In the genomic region with DNA sequence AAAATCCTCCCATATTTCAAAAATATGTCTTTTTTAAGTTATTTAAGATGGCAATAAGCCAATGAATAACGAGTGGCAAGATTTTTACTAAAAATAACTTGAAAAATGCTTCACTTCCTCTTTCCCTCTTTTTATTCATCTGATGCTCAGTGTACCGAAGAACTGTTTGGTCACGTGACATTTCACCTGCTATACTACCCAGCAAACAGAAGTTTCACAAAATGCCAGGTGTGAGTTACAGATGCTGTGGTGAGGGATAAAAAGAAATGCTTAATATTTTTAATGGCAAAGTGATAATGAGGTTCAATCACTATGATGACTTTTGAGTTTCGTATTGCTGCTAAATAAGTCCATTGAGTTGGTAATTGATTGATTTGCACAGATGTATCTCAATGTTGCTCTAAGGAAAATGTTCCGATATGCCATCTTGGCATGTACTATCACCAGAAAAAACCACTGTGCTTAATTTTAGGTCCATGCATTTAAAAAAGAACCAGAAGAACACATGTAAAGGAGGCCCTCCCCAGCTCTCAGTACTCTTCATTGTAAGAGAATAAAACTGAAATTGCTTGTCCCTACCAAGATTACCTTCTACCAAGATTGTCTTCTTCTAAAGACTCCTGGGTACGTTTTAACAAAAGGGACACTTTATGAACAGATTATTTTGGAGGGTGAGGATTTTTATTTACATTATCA, we compare ENCODE assay signal across 10 cellular contexts. TPM values are rescaled to one million over a fixed set of nuclear protein-coding genes. Genes with fewer than 3 reads are reported as not detected.
DNase-seq lines count a peak whose midpoint lies in the region; ATAC-seq and TF ChIP-seq lines count a peak whose summit lies in the region.
"Had no signal": no experiment of that assay in that cellular context is flagged by ENCODE, and none has a peak within 500 bp of the region (broad histone marks: within the 10 kb centered on the region; RNA-seq: fewer than 3 reads in every experiment).

No MANE protein-coding gene starts in this region.

- no peaks in the 10 kb centered on the region for H3K36me3 ChIP-seq in left ventricle myocardium inferior
- no peaks in the 10 kb centered on the region for H3K36me3 ChIP-seq in colonic mucosa

- H3K9ac ChIP-seq in colonic mucosa (ENCODE audit: low read depth in 2 of 2, low read length in 2 of 2): no peak overlapping the region

- peak; percentile 37 for DNase-seq in GM13977 (ENCODE audit: low spot score)
- peak; percentile 12 for DNase-seq in SKM-1 (lab: John Stamatoyannopoulos, UW; ENCODE audit: unreplicated experiment)
- DNase-seq in globus pallidus (ENCODE audit: low spot score): no peak
- no peak for DNase-seq in left ventricle myocardium inferior
- DNase-seq in colonic mucosa: no peak
- no peak for DNase-seq in stimulated activated CD4-positive, alpha-beta T cell treated with anti-CD3 and anti-CD28 coated beads, Interleukin-4, amount 100 ng/mL, for 4 hours
- DNase-seq: amygdala had no signal

- intact Hi-C loops in left ventricle myocardium inferior (cut with micrococcal nuclease) (no loop called here), colonic mucosa (cut with DNase I) (no loop called here)

- ATAC-seq in GM21360 (IDR thresholded peaks at IDR 0.05; ENCODE audit: unreplicated experiment) (peak; percentile 69), HG03159 (IDR thresholded peaks at IDR 0.05; ENCODE audit: unreplicated experiment) (peak; percentile 73)

- no peak overlapping the region for H3K27ac ChIP-seq in left ventricle myocardium inferior (replicated peaks)
- H3K27ac ChIP-seq in colonic mucosa: no peak overlapping the region

- no peak for TF ChIP-seq CTCF in GM13977 (IDR thresholded peaks at IDR 0.05; ENCODE audit: extremely low read depth, insufficient read depth, missing control alignments)
- no peak for TF ChIP-seq CTCF in left ventricle myocardium inferior (IDR thresholded peaks at IDR 0.05; ENCODE audit: borderline replicate concordance)
- no peak for TF ChIP-seq CTCF in colonic mucosa (IDR thresholded peaks at IDR 0.05)

- in situ Hi-C loops in GM13977 (cut with MboI; ENCODE audit: low pct_unique_long_range_greater_than_20kb, low sequenced_read_pairs, unreplicated experiment): no loop called here

- no peak overlapping the region for H3K4me3 ChIP-seq in left ventricle myocardium inferior
- H3K4me3 ChIP-seq in colonic mucosa: no peak overlapping the region

- H3K9me3 ChIP-seq in left ventricle myocardium inferior (replicated peaks) (no peaks in the 10 kb centered on the region), colonic mucosa (no peaks in the 10 kb centered on the region)

- no peaks in the 10 kb centered on the region for H3K4me1 ChIP-seq in left ventricle myocardium inferior
- no peaks in the 10 kb centered on the region for H3K4me1 ChIP-seq in colonic mucosa

- H3K27me3 ChIP-seq in left ventricle myocardium inferior (ENCODE audit: low read depth): peaks cover 11% of the 10 kb centered on the region
- no peaks in the 10 kb centered on the region for H3K27me3 ChIP-seq in colonic mucosa

RNA-seq across cellular contexts. Expression of gene SEC62, which starts 26.0 kb away (rescaled TPM):
- total RNA-seq in left ventricle myocardium inferior: 76.5 TPM
- total RNA-seq in colonic mucosa: 10 to 100 TPM; 70.0 to 98.3 TPM

RNA-seq across cellular contexts. Expression of gene SAMD7, which starts 29.3 kb away (rescaled TPM):
- not detected for total RNA-seq in left ventricle myocardium inferior
- total RNA-seq in colonic mucosa: not detected
- total RNA-seq: glomerular endothelial cell had no signal

Comparison
In these comparisons a context has a peak if more than half of its experiments do, and no peak if none do; other contexts are left out.
1. DNase-seq: peak in GM13977 (single experiment) and SKM-1 (single experiment); none in globus pallidus (single experiment), left ventricle myocardium inferior (single experiment), colonic mucosa (single experiment) and stimulated activated CD4-positive, alpha-beta T cell treated with anti-CD3 and anti-CD28 coated beads, Interleukin-4, amount 100 ng/mL, for 4 hours (0 of 2).